ENCODE assay signal across 17 cellular contexts in genomic region chr7:78523903-78524302, GRCh38.
DNase-seq lines count a peak whose midpoint lies in the region; ATAC-seq and TF ChIP-seq lines count a peak whose summit lies in the region.
"Had no signal": no experiment of that assay in that cellular context is flagged by ENCODE, and none has a peak within 500 bp of the region (broad histone marks: within the 10 kb centered on the region; RNA-seq: fewer than 3 reads in every experiment).

No MANE protein-coding gene starts in this region.

- H3K4me3 Mint-ChIP-seq in WTC11: no peak overlapping the region
- H3K4me3 Mint-ChIP-seq in stimulated activated naive CD8-positive, alpha-beta T cell treated with anti-CD3 and anti-CD28 coated beads, Interleukin-15, amount 100 ng/mL, for 72 hours: no peak overlapping the region
- H3K4me3 Mint-ChIP-seq: CD8-positive, alpha-beta T cell had no signal

- H3K4me1 Mint-ChIP-seq in WTC11: peaks cover 49% of the 10 kb centered on the region
- no peaks in the 10 kb centered on the region for H3K4me1 Mint-ChIP-seq in stimulated activated naive CD8-positive, alpha-beta T cell treated with anti-CD3 and anti-CD28 coated beads, Interleukin-15, amount 100 ng/mL, for 72 hours

- DNase-seq in D341Med (ENCODE audit: low spot score): peak; percentile 21
- DNase-seq in HT1080 (ENCODE audit: low read depth): peak; percentile 17
- peak; percentile 29 for DNase-seq in WTC11 (ENCODE audit: low spot score)
- DNase-seq in iPS-NIHi7 (ENCODE audit: extremely low spot score): peak; percentile 15
- DNase-seq in AML-193 (lab: John Stamatoyannopoulos, UW): no peak
- DNase-seq in stimulated activated naive CD8-positive, alpha-beta T cell treated with anti-CD3 and anti-CD28 coated beads, Interleukin-15, amount 100 ng/mL, for 72 hours: no peak
- DNase-seq in Right ventricle myocardium inferior (ENCODE audit: missing footprints): no peak
- DNase-seq: CD8-positive, alpha-beta T cell; DMS79; NCI-H1417 treated with DMSO at 0.1 percent for 48 hours; NCI-H187 treated with DMSO at 0.1 percent for 48 hours; NCI-H2171; NCI-H748 treated with DMSO at 0.1 percent for 48 hours; OCI-M1; SHP77 treated with DMSO at 0.1 percent for 48 hours; SK-N-SH had no signal

- H3K36me3 Mint-ChIP-seq in WTC11: peaks cover 4% of the 10 kb centered on the region
- H3K36me3 Mint-ChIP-seq: CD8-positive, alpha-beta T cell had no signal

- intact Hi-C loops in Right ventricle myocardium inferior (cut with DNase I): no loop called here

- POLR2A ChIA-PET in WTC11 (lab: Charles Lee): no interaction called here

- H3K27ac Mint-ChIP-seq in WTC11: peak overlapping the region; percentile 91
- H3K27ac Mint-ChIP-seq in stimulated activated naive CD8-positive, alpha-beta T cell treated with anti-CD3 and anti-CD28 coated beads, Interleukin-15, amount 100 ng/mL, for 72 hours: no peak overlapping the region
- H3K27ac Mint-ChIP-seq: CD8-positive, alpha-beta T cell had no signal

- TF ChIP-seq CTCF in WTC11 (IDR thresholded peaks at IDR 0.05): no peak

- no peaks in the 10 kb centered on the region for H3K27me3 Mint-ChIP-seq in WTC11 (ENCODE audit: low read depth)
- H3K27me3 Mint-ChIP-seq in stimulated activated naive CD8-positive, alpha-beta T cell treated with anti-CD3 and anti-CD28 coated beads, Interleukin-15, amount 100 ng/mL, for 72 hours: no peaks in the 10 kb centered on the region

- CTCF ChIA-PET in WTC11 (lab: Charles Lee): no interaction called here

- ATAC-seq in WTC11: peak; percentile 80
- no peak for ATAC-seq in HG02870 (IDR thresholded peaks at IDR 0.05; ENCODE audit: unreplicated experiment)
- ATAC-seq in stimulated activated naive CD8-positive, alpha-beta T cell treated with anti-CD3 and anti-CD28 coated beads, Interleukin-15, amount 100 ng/mL, for 72 hours: no peak
- ATAC-seq in Right ventricle myocardium inferior: no peak
- ATAC-seq: CD8-positive, alpha-beta T cell had no signal

- peaks cover 4% of the 10 kb centered on the region; the same call in 1 of the 2 replicates for H3K9me3 Mint-ChIP-seq in WTC11
- H3K9me3 Mint-ChIP-seq in stimulated activated naive CD8-positive, alpha-beta T cell treated with anti-CD3 and anti-CD28 coated beads, Interleukin-15, amount 100 ng/mL, for 72 hours: no peaks in the 10 kb centered on the region
- H3K9me3 Mint-ChIP-seq: CD8-positive, alpha-beta T cell had no signal

TF ChIP-seq in WTC11, 78 proteins besides CTCF, POLR2A, EP300 and RAD21:
- TF ChIP-seq MXD4 (CRISPR knock-in tag; IDR thresholded peaks at IDR 0.05; ENCODE audit: borderline replicate concordance) (no peak), GRHL2 (CRISPR knock-in tag; IDR thresholded peaks at IDR 0.05; ENCODE audit: insufficient replicate concordance, severe bottlenecking) (no peak), IRF1 (CRISPR knock-in tag; IDR thresholded peaks at IDR 0.05) (no peak), NFYB (CRISPR knock-in tag; conservative IDR thresholded peaks at IDR 0.05; ENCODE audit: low read depth) (peak; percentile 57)
- TF ChIP-seq, protein P1, sequence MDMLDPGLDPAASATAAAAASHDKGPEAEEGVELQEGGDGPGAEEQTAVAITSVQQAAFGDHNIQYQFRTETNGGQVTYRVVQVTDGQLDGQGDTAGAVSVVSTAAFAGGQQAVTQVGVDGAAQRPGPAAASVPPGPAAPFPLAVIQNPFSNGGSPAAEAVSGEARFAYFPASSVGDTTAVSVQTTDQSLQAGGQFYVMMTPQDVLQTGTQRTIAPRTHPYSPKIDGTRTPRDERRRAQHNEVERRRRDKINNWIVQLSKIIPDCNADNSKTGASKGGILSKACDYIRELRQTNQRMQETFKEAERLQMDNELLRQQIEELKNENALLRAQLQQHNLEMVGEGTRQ (CRISPR knock-in tag; IDR thresholded peaks at IDR 0.05): peak; percentile 75
- TF ChIP-seq, protein P2, sequence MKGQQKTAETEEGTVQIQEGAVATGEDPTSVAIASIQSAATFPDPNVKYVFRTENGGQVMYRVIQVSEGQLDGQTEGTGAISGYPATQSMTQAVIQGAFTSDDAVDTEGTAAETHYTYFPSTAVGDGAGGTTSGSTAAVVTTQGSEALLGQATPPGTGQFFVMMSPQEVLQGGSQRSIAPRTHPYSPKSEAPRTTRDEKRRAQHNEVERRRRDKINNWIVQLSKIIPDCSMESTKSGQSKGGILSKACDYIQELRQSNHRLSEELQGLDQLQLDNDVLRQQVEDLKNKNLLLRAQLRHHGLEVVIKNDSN (CRISPR knock-in tag; IDR thresholded peaks at IDR 0.05): peak; percentile 39; the same call in 1 of the 2 replicates

Comparison
In these comparisons a context has a peak if more than half of its experiments do, and no peak if none do; other contexts are left out.
1. DNase-seq: peak in D341Med (single experiment), HT1080 (single experiment), WTC11 (single experiment) and iPS-NIHi7 (single experiment); none in AML-193 (0 of 2), stimulated activated naive CD8-positive, alpha-beta T cell treated with anti-CD3 and anti-CD28 coated beads, Interleukin-15, amount 100 ng/mL, for 72 hours (0 of 2) and Right ventricle myocardium inferior (single experiment).